17 cellular contexts compared by ENCODE assay signal in the genomic region with DNA sequence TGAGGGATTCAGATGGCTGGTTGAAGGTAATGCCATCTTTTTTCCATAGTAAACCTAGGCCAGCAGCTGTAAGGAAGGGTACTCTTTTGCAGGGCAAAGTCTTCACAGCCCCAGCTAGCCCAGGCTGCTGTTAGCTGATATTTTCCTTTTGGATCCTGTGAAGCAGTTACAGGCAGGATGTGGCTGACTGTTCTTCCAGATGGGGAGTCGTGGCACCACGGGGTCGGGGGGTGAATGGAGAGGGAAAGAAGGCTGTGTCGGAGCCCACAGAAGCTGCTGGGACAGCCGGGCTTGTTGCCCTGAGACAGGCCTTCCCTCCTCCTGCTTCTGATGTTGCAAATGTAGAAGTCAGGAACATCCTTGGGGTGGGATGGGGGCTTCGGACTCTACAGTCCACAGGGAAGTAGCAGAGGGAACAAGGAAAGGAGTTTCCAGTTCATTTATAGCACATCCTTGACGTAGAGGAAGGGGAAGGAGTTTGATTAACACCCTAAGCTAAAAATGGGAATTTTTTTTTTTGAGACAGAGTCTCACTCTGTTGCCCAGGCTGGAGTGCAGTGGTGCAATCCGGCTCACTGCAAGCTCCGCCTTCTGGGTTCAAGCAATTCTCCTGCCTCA.
DNase-seq lines count a peak whose midpoint lies in the region; ATAC-seq and TF ChIP-seq lines count a peak whose summit lies in the region.
"Had no signal": no experiment of that assay in that cellular context is flagged by ENCODE, and none has a peak within 500 bp of the region (broad histone marks: within the 10 kb centered on the region; RNA-seq: fewer than 3 reads in every experiment).

No MANE protein-coding gene starts in this region.

- peaks cover 19% of the 10 kb centered on the region for H3K4me1 Mint-ChIP-seq in neural crest cell

- TF ChIP-seq POLR2A in gastrocnemius medialis (IDR thresholded peaks at IDR 0.05), result no peak

- no peak overlapping the region for H3K4me3 Mint-ChIP-seq in neural crest cell
- H3K4me3 Mint-ChIP-seq: CD4-positive, alpha-beta T cell had no signal

- H3K27ac ChIP-seq in dorsolateral prefrontal cortex, result peak overlapping the region in 54 of 59 donors; percentile 12 to 99 (median 90)
- peak overlapping the region in 2 of 4 donors; percentile 43 to 48 for H3K27ac ChIP-seq in gastrocnemius medialis
- H3K27ac ChIP-seq in aorta (ENCODE audit: low read depth in 1 of 2, low read length in 2 of 2), result no peak overlapping the region
- H3K27ac ChIP-seq: 22Rv1, A549, C4-2B had no signal

- intact Hi-C loops in Right ventricle myocardium inferior (cut with DNase I) (loop anchor here (10.0 kb wide), 1 partner anchor 68 kb away; no protein-coding TSS in a partner anchor), cardiac septum (cut with DNase I) (no loop called here), dorsolateral prefrontal cortex (cut with DNase I) (loop anchor here (5.0 to 10.0 kb wide), 3 partner anchors 64 to 178 kb away; partner anchors contain the start of gene TMEM150C (in 1 of the 2)), gastrocnemius medialis (cut with DNase I; ENCODE audit: low total_unique reads) (loop anchor here (5.0 kb wide), 1 partner anchor 64 kb away; the partner anchor contains the start of gene TMEM150C), aorta (cut with DNase I) (no loop called here)

- WGBS in aorta, 2 donors, result 37 to 51% methylated on average over 9 of the region's 9 CpGs

- H3K27me3 ChIP-seq in dorsolateral prefrontal cortex (no peaks in the 10 kb centered on the region), gastrocnemius medialis (no peaks in the 10 kb centered on the region), aorta (ENCODE audit: control insufficient read depth in 1 of 2, insufficient read depth in 2 of 2, low read length in 1 of 2) (no peaks in the 10 kb centered on the region)

- H3K27me3 Mint-ChIP-seq in neural crest cell (ENCODE audit: low read depth), result no peaks in the 10 kb centered on the region
- H3K27me3 Mint-ChIP-seq: CD4-positive, alpha-beta T cell had no signal

- no peaks in the 10 kb centered on the region for H3K9me3 Mint-ChIP-seq in neural crest cell
- H3K9me3 Mint-ChIP-seq: CD4-positive, alpha-beta T cell had no signal

- TF ChIP-seq CTCF in dorsolateral prefrontal cortex (IDR thresholded peaks at IDR 0.05 in 54 of 56, conservative IDR thresholded peaks at IDR 0.05 in 2 of 56; ENCODE audit: low read depth in 1 of 56, partially characterized antibody in 56 of 56) (no peak), neural crest cell (conservative IDR thresholded peaks at IDR 0.05) (no peak), gastrocnemius medialis (IDR thresholded peaks at IDR 0.05 in 4 of 5, conservative IDR thresholded peaks at IDR 0.05 in 1 of 5) (no peak)

- peak overlapping the region; percentile 19 for H3K27ac Mint-ChIP-seq in neural crest cell (ENCODE audit: unreplicated experiment)
- H3K27ac Mint-ChIP-seq: CD4-positive, alpha-beta T cell had no signal

- H3K4me3 ChIP-seq in dorsolateral prefrontal cortex, result no peak overlapping the region
- H3K4me3 ChIP-seq in gastrocnemius medialis, result no peak overlapping the region
- no peak overlapping the region for H3K4me3 ChIP-seq in aorta (ENCODE audit: low read length in 2 of 2)
- H3K4me3 ChIP-seq: A549 had no signal

- peaks cover 3% of the 10 kb centered on the region for H3K36me3 Mint-ChIP-seq in neural crest cell (ENCODE audit: low read depth)

- no peaks in the 10 kb centered on the region for H3K36me3 ChIP-seq in gastrocnemius medialis
- H3K36me3 ChIP-seq in aorta (ENCODE audit: control insufficient read depth in 1 of 2, insufficient read depth in 2 of 2, low read length in 1 of 2), result no peaks in the 10 kb centered on the region

- DNase-seq in Right ventricle myocardium inferior (ENCODE audit: missing footprints) (no peak), cardiac septum (ENCODE audit: low spot score) (no peak), dorsolateral prefrontal cortex (no peak), neural crest cell (ENCODE audit: low read depth, low spot score) (no peak), gastrocnemius medialis (no peak), aorta (no peak), germinal center (ENCODE audit: low spot score) (no peak)
- DNase-seq: AML-193; Caco-2; CD4-positive, alpha-beta T cell; GOT3; H7 had no signal

- ATAC-seq in Right ventricle myocardium inferior (peak; percentile 21), gastrocnemius medialis (peak; percentile 21 to 47), GM19455 (IDR thresholded peaks at IDR 0.05; ENCODE audit: unreplicated experiment) (no peak), aorta (ENCODE audit: low FRiP score) (no peak)
- ATAC-seq: A549, HCT116 had no signal

- H3K4me1 ChIP-seq in gastrocnemius medialis (no peaks in the 10 kb centered on the region), aorta (ENCODE audit: control insufficient read depth in 1 of 2, insufficient read depth in 2 of 2, low read length in 2 of 2) (no peaks in the 10 kb centered on the region)
- H3K4me1 ChIP-seq: A549 had no signal

- H3K9me3 ChIP-seq in gastrocnemius medialis, result no peaks in the 10 kb centered on the region
- H3K9me3 ChIP-seq in aorta (ENCODE audit: control insufficient read depth, low read length), result no peaks in the 10 kb centered on the region
- H3K9me3 ChIP-seq: A549, Caco-2 had no signal

- in situ Hi-C loops in gastrocnemius medialis (cut with MboI; ENCODE audit: low sequenced_read_pairs in 4 of 4), result no loop called here

Comparison
In these comparisons a context has a peak if more than half of its experiments do, and no peak if none do; other contexts are left out.
1. intact Hi-C loops: an anchor here in Right ventricle myocardium inferior (10.0 kb wide), dorsolateral prefrontal cortex (5.0 to 10.0 kb wide) and gastrocnemius medialis (5.0 kb wide); none called in cardiac septum and aorta.
2. ATAC-seq: peak in Right ventricle myocardium inferior (single experiment) and gastrocnemius medialis (2 of 2); none in GM19455 (single experiment) and aorta (single experiment).
3. H3K27ac ChIP-seq: peak in dorsolateral prefrontal cortex (54 of 59); none in aorta (0 of 2).